1 cellular context compared by ENCODE assay signal in the genomic region with DNA sequence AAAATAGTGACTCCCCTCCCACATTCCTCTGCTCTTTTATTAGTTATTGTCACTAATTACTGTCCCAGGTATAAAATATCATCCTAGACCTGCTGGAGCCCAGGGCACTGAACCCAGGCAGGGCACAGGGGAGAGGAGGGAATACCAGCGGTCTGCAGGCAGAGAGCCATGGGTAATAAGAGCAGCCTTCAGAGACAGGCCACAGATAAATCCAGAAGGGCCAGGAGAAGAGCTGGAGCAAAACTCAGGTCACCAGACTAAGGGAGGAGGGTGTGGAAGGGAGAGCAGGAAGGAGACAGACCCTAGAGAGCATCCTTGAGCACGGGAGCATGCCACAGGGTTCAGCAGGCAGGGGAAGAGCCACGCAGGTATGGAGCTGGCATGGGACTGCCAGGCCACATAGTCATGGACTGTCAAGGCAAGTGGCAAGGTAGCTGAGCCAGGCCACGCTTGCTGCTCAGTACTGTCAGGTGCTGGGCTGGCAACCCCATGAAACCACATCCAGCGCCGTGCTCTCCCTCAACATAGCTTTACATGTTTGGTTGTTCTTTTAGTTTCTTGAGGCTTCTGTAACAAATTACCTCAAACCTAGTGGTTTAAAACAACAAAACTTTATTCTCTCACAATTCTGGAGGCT.
TF ChIP-seq lines count a peak whose summit lies in the region.

No MANE protein-coding gene starts in this region.

TF ChIP-seq in IMR-90, 13 proteins besides CTCF, POLR2A, EP300 and RAD21:
- TF ChIP-seq, protein P1, sequence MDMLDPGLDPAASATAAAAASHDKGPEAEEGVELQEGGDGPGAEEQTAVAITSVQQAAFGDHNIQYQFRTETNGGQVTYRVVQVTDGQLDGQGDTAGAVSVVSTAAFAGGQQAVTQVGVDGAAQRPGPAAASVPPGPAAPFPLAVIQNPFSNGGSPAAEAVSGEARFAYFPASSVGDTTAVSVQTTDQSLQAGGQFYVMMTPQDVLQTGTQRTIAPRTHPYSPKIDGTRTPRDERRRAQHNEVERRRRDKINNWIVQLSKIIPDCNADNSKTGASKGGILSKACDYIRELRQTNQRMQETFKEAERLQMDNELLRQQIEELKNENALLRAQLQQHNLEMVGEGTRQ (IDR thresholded peaks at IDR 0.05; ENCODE audit: low read depth, low read length): no peak
- no peak for TF ChIP-seq FOS (IDR thresholded peaks at IDR 0.05; ENCODE audit: low read depth, low read length)
- no peak for TF ChIP-seq MAFK (IDR thresholded peaks at IDR 0.05; ENCODE audit: low read depth, low read length)
- TF ChIP-seq, protein P2, sequence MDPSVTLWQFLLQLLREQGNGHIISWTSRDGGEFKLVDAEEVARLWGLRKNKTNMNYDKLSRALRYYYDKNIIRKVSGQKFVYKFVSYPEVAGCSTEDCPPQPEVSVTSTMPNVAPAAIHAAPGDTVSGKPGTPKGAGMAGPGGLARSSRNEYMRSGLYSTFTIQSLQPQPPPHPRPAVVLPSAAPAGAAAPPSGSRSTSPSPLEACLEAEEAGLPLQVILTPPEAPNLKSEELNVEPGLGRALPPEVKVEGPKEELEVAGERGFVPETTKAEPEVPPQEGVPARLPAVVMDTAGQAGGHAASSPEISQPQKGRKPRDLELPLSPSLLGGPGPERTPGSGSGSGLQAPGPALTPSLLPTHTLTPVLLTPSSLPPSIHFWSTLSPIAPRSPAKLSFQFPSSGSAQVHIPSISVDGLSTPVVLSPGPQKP (IDR thresholded peaks at IDR 0.05; ENCODE audit: borderline replicate concordance, low read depth, low read length): no peak
- TF ChIP-seq SMC3 (IDR thresholded peaks at IDR 0.05; ENCODE audit: low read depth, low read length): no peak
- TF ChIP-seq MXI1 (IDR thresholded peaks at IDR 0.05; ENCODE audit: borderline replicate concordance, low read depth, low read length): no peak
- TF ChIP-seq BHLHE40 (IDR thresholded peaks at IDR 0.05; ENCODE audit: low read depth, low read length): no peak
- no peak for TF ChIP-seq MAZ (IDR thresholded peaks at IDR 0.05; ENCODE audit: borderline replicate concordance, low read depth, low read length)
- TF ChIP-seq CEBPB (IDR thresholded peaks at IDR 0.05; ENCODE audit: low read depth, low read length): no peak
- TF ChIP-seq NFE2L2 (IDR thresholded peaks at IDR 0.05; ENCODE audit: low read depth, low read length): no peak
